In genomic region chr4:69763233-69763632, GRCh38 we compare ENCODE assay signal across 16 cellular contexts. TPM values are rescaled to one million over a fixed set of nuclear protein-coding genes. Genes with fewer than 3 reads are reported as not detected.
"Had no signal": no experiment of that assay in that cellular context is flagged by ENCODE, and none has a peak within 500 bp of the region (broad histone marks: within the 10 kb centered on the region; RNA-seq: fewer than 3 reads in every experiment).

No MANE protein-coding gene starts in this region.

- H3K4me3 Mint-ChIP-seq: activated CD8-positive, alpha-beta memory T cell treated with anti-CD3 and anti-CD28 coated beads, Interleukin-2, amount 10 ng/mL, durations not matched to agents 7 days and 5 days; brain; mesothelial cell of epicardium; stimulated activated effector memory CD8-positive, alpha-beta T cell treated with anti-CD3 and anti-CD28 coated beads, Interleukin-12 subunit alpha, Interleukin-12 subunit beta, amount 100 ng/mL, for 72 hours; WTC11 had no signal

- H3K9me3 ChIP-seq: lower lobe of right lung, neutrophil, tibial nerve had no signal

- H3K4me3 ChIP-seq: lower lobe of right lung, smooth muscle cell, tibial nerve had no signal

- ATAC-seq: activated CD8-positive, alpha-beta memory T cell treated with anti-CD3 and anti-CD28 coated beads, Interleukin-2, amount 10 ng/mL, durations not matched to agents 7 days and 5 days; esophagus mucosa; lower lobe of right lung; right cardiac atrium; stimulated activated effector memory CD8-positive, alpha-beta T cell treated with anti-CD3 and anti-CD28 coated beads, Interleukin-12 subunit alpha, Interleukin-12 subunit beta, amount 100 ng/mL, for 72 hours; WTC11 had no signal

- H3K27ac ChIP-seq: lower lobe of right lung, neutrophil, tibial nerve had no signal

- DNase-seq: activated CD4-positive, alpha-beta T cell treated with anti-CD3 and anti-CD28 coated beads, Interleukin-2, amount 50 U/mL, for 1 hour; activated CD8-positive, alpha-beta memory T cell treated with anti-CD3 and anti-CD28 coated beads, Interleukin-2, amount 10 ng/mL, durations not matched to agents 7 days and 5 days; amygdala; dermis blood vessel endothelial cell; hypothalamus; lower lobe of right lung; right cardiac atrium had no signal

- H3K36me3 ChIP-seq: lower lobe of right lung, neutrophil, tibial nerve had no signal

- H3K4me1 Mint-ChIP-seq: stimulated activated effector memory CD8-positive, alpha-beta T cell treated with anti-CD3 and anti-CD28 coated beads, Interleukin-12 subunit alpha, Interleukin-12 subunit beta, amount 100 ng/mL, for 72 hours had no signal

- H3K36me3 Mint-ChIP-seq: brain; mesothelial cell of epicardium; stimulated activated effector memory CD8-positive, alpha-beta T cell treated with anti-CD3 and anti-CD28 coated beads, Interleukin-12 subunit alpha, Interleukin-12 subunit beta, amount 100 ng/mL, for 72 hours had no signal

- H3K4me1 ChIP-seq: lower lobe of right lung had no signal

- H3K27ac Mint-ChIP-seq: brain; mesothelial cell of epicardium; stimulated activated effector memory CD8-positive, alpha-beta T cell treated with anti-CD3 and anti-CD28 coated beads, Interleukin-12 subunit alpha, Interleukin-12 subunit beta, amount 100 ng/mL, for 72 hours; WTC11 had no signal

- H3K9me3 Mint-ChIP-seq: stimulated activated effector memory CD8-positive, alpha-beta T cell treated with anti-CD3 and anti-CD28 coated beads, Interleukin-12 subunit alpha, Interleukin-12 subunit beta, amount 100 ng/mL, for 72 hours had no signal

- H3K27me3 ChIP-seq: neutrophil, tibial nerve had no signal

- H3K27me3 Mint-ChIP-seq: activated CD8-positive, alpha-beta memory T cell treated with anti-CD3 and anti-CD28 coated beads, Interleukin-2, amount 10 ng/mL, durations not matched to agents 7 days and 5 days; brain had no signal

RNA-seq across cellular contexts. Expression of gene SULT1B1, which starts 2.8 kb away (rescaled TPM):
- total RNA-seq: myocyte, smooth muscle cell had no signal
